ENCODE assay signal across 8 cellular contexts in the genomic region with DNA sequence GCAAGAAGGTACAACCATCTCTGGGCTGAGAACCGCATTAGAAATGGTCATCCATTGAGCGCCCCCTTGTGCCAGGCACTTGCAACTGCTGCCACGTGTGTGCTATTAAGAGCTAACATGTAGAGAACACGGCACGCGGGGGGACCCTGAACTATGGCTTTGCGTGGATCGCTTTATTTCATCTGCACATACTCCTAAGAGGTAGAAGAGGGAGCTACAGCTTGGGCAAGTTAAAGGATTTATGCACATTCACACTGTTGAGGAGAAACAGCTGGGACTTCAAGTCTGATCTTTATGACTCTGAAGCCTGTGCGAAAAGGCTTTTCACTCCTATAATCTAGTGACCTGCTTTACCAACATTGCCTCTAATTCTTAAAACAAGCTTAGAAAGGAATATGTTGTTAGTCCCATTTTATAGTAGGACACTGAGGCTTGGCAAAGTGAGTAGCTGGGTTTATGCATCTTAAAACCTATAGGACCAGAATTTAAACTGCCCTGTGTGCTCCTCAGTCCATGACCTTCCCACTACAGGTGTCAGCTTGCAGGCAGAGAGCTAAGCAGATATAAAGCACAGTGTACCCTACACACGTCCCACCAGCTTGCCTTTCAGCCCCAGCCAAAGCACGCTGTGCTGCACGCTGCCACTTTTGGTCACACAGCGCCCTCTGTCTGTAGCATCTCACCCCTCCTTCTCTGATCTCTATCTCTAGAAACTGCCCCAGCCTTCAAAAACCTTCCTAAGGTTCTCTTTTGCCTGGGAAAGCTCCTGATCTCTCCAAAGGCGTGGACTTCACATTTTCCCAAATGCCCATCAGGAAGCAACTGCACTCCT. TPM values are rescaled to one million over a fixed set of nuclear protein-coding genes. Genes with fewer than 3 reads are reported as not detected.
DNase-seq lines count a peak whose midpoint lies in the region; ATAC-seq and TF ChIP-seq lines count a peak whose summit lies in the region.

No MANE protein-coding gene starts in this region.

- H3K4me3 ChIP-seq in SK-N-MC (peak overlapping the region; percentile 61), upper lobe of right lung (no peak overlapping the region)

- intact Hi-C loops in Right ventricle myocardium inferior (cut with DNase I) = loop anchor here (1.0 to 5.0 kb wide), 4 partner anchors 111 to 289 kb away; no protein-coding TSS in a partner anchor
- intact Hi-C loops in upper lobe of right lung (cut with DNase I) = loop anchor here (5.0 to 10.0 kb wide), 3 partner anchors 111 to 271 kb away; no protein-coding TSS in a partner anchor

- peak overlapping the region; percentile 49 for H3K4me3 Mint-ChIP-seq in progenitor cell of endocrine pancreas (ENCODE audit: low read depth)

- H3K27me3 Mint-ChIP-seq in progenitor cell of endocrine pancreas = peaks cover 34% of the 10 kb centered on the region

- peaks cover 15% of the 10 kb centered on the region for H3K4me1 ChIP-seq in upper lobe of right lung

- H3K36me3 ChIP-seq in SK-N-MC (ENCODE audit: insufficient read depth, low read length) = no peaks in the 10 kb centered on the region
- H3K36me3 ChIP-seq in upper lobe of right lung = peaks cover 21% of the 10 kb centered on the region

- TF ChIP-seq CTCF in GM12873 (IDR thresholded peaks at IDR 0.05; ENCODE audit: insufficient read depth, low read depth, low read length, missing control alignments) = peak; percentile 98
- TF ChIP-seq CTCF in progenitor cell of endocrine pancreas (IDR thresholded peaks at IDR 0.05; ENCODE audit: unreplicated experiment) = peak; percentile 79
- TF ChIP-seq CTCF in upper lobe of right lung (IDR thresholded peaks at IDR 0.05) = peak; percentile 90

- H3K27ac ChIP-seq in SK-N-MC (no peak overlapping the region), upper lobe of right lung (no peak overlapping the region)

- DNase-seq in NCI-H1092 (lab: John Stamatoyannopoulos, UW) (peak; percentile 54), SK-N-MC (ENCODE audit: low read depth, low spot score) (peak; percentile 48), Right ventricle myocardium inferior (ENCODE audit: missing footprints) (peak; percentile 87), progenitor cell of endocrine pancreas (ENCODE audit: low spot score, unreplicated experiment) (peak; percentile 72), upper lobe of right lung (peak; percentile 86)
- DNase-seq in activated naive CD4-positive, alpha-beta T cell treated with anti-CD3 and anti-CD28 coated beads, Interleukin-2, amount 50 U/mL, for 16 hours = peak; percentile 86

- H3K4me1 Mint-ChIP-seq in progenitor cell of endocrine pancreas (ENCODE audit: low read depth) = peaks cover 3% of the 10 kb centered on the region

- no peak overlapping the region for H3K27ac Mint-ChIP-seq in progenitor cell of endocrine pancreas

- H3K36me3 Mint-ChIP-seq in progenitor cell of endocrine pancreas (ENCODE audit: insufficient read depth) = no peaks in the 10 kb centered on the region

- no peaks in the 10 kb centered on the region for H3K27me3 ChIP-seq in upper lobe of right lung

- no peaks in the 10 kb centered on the region for H3K9me3 Mint-ChIP-seq in progenitor cell of endocrine pancreas (ENCODE audit: low read depth)

- H3K9me3 ChIP-seq in SK-N-MC (ENCODE audit: low read depth, low read length) (no peaks in the 10 kb centered on the region), upper lobe of right lung (no peaks in the 10 kb centered on the region)

- no peak overlapping the region for H3K9ac ChIP-seq in SK-N-MC (ENCODE audit: insufficient read length)

- ATAC-seq in HG02642 (IDR thresholded peaks at IDR 0.05; ENCODE audit: poor library complexity, unreplicated experiment) = peak; percentile 81
- ATAC-seq in Right ventricle myocardium inferior = peak; percentile 95
- peak; percentile 91 for ATAC-seq in upper lobe of right lung

RNA-seq across cellular contexts. Expression of a gene that starts 57.8 kb away (rescaled TPM):
- 2.2 TPM for total RNA-seq in Right ventricle myocardium inferior
- 3.0 and 4.0 TPM in 2 replicates for total RNA-seq in progenitor cell of endocrine pancreas
- 5.4 TPM for total RNA-seq in upper lobe of right lung
